In the genomic region with DNA sequence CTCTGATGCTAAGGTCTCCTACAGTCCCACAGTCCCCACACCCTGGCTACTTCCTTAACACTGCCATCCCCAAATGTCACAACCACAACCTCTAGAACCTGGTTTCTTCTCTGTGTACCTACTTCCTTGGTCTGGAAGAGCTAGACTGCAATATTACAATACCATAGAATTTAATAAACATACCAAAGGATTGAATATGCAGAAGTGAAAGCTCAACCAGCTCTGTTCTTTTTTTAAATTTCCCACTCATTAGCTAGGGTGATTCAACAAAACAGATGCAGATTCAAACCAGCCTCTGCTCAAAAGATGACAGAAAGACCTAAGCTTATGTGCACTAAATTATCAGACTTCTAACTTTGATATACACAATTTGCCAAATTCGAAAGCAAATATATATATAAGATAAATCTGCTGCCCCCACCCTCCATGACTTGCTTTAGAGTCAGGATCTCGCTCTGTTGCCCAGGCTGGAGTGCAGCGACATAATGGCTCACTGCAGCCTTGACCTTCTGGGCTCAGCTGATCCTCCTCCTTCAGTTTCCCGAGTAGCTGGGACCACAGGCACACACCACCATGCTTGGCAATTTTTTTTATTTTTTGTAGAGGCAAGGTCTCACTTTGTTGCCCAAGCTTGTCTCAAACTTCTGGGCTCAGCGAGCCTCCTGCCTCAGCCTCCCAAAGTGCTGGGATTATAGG, we compare ENCODE assay signal across 22 cellular contexts.
A peak's percentile ranks its signal among the peaks of the same experiment; 100 is the strongest.
DNase-seq lines count a peak whose midpoint lies in the region; ATAC-seq, FAIRE-seq and TF ChIP-seq lines count a peak whose summit lies in the region.
"Had no signal": no experiment of that assay in that cellular context is flagged by ENCODE, and none has a peak within 500 bp of the region (broad histone marks: within the 10 kb centered on the region; RNA-seq: fewer than 3 reads in every experiment).

No MANE protein-coding gene starts in this region.

- H3K27me3 ChIP-seq in HepG2 (ENCODE audit: control insufficient read depth in 1 of 2, insufficient read depth in 2 of 2, low read length in 2 of 2) = no peaks in the 10 kb centered on the region
- H3K27me3 ChIP-seq: ascending aorta, gastroesophageal sphincter, neural progenitor cell had no signal

- CTCF ChIA-PET in HepG2 (lab: Yijun Ruan, JAX; ENCODE audit: low intra/inter-chr PET ratio, low total read pairs) = no interaction called here

- TF ChIP-seq POLR2A in HepG2 (IDR thresholded peaks at IDR 0.05; ENCODE audit: insufficient read depth in 1 of 2, low read depth in 2 of 2, low read length in 2 of 2) = no peak

- in situ Hi-C loops in HepG2 (cut with HindIII; ENCODE audit: extremely low pct_ligation_motif_present, low pct_unique_long_range_greater_than_20kb) = no loop called here

- H3K9me3 ChIP-seq in HepG2 (ENCODE audit: low read length) = no peaks in the 10 kb centered on the region
- H3K9me3 ChIP-seq: ascending aorta, gastroesophageal sphincter, psoas muscle had no signal

- peak; percentile 43 for DNase-seq in AG20443 (ENCODE audit: low spot score)
- peak; percentile 6 for DNase-seq in NOMO-1 treated with dmso at 0.1 percent for 144 hours (lab: John Stamatoyannopoulos, UW; ENCODE audit: unreplicated experiment)
- peak; percentile 14 to 65 for DNase-seq in foreskin fibroblast
- DNase-seq in SHP77 (lab: John Stamatoyannopoulos, UW) = no peak
- DNase-seq in foreskin melanocyte = no peak
- DNase-seq in HepG2 (ENCODE audit: low spot score) = no peak
- DNase-seq in inferior parietal cortex (ENCODE audit: extremely low spot score) = no peak
- DNase-seq: activated CD4-positive, alpha-beta T cell treated with anti-CD3 and anti-CD28 coated beads, Interleukin-2, amount 50 U/mL, for 4 hours; activated naive CD4-positive, alpha-beta T cell; CD4-positive, alpha-beta memory T cell; DMS153; left colon; NCI-H187; psoas muscle; small intestine; stimulated activated CD4-positive, alpha-beta T cell treated with anti-CD3 and anti-CD28 coated beads, Interleukin-2, amount 100 ng/mL, for 48 hours had no signal

- peaks cover 9% of the 10 kb centered on the region; the same call in 1 of the 2 replicates for H3K4me1 ChIP-seq in HepG2 (ENCODE audit: insufficient read depth, low read length)
- H3K4me1 ChIP-seq: ascending aorta, gastroesophageal sphincter, neural progenitor cell had no signal

- intact Hi-C loops in HepG2 (cut with micrococcal nuclease; ENCODE audit: unreplicated experiment) = no loop called here

- no peak for TF ChIP-seq CTCF in foreskin fibroblast (IDR thresholded peaks at IDR 0.05; ENCODE audit: low read depth, low read length)
- no peak for TF ChIP-seq CTCF in HepG2 (CRISPR knock-in tag; IDR thresholded peaks at IDR 0.05)

- no TSS peak for BruUV-seq in HepG2 (replicated peaks; lab: Mats Ljungman, UMichigan)

- no peak overlapping the region for H3K4me2 ChIP-seq in HepG2 (ENCODE audit: low read depth, low read length)
- H3K4me2 ChIP-seq: neural progenitor cell had no signal

- ATAC-seq in GM19351 (IDR thresholded peaks at IDR 0.05; ENCODE audit: unreplicated experiment) = peak; percentile 38
- ATAC-seq in HepG2 = no peak
- ATAC-seq: gastroesophageal sphincter, left colon, Right ventricle myocardium inferior had no signal

- H3K36me3 ChIP-seq in HepG2 (replicated peaks in 1 of 2; ENCODE audit: control insufficient read depth in 1 of 2, insufficient read depth in 2 of 2, low read length in 2 of 2) = no peaks in the 10 kb centered on the region
- H3K36me3 ChIP-seq: ascending aorta, gastroesophageal sphincter, neural progenitor cell had no signal

- H3K79me2 ChIP-seq in HepG2 (ENCODE audit: insufficient read depth, low read length) = no peaks in the 10 kb centered on the region

- WGBS in HepG2 (ENCODE audit: low lambda C conversion rate) = 94% methylated on average over 5 of the region's 5 CpGs

- 0 out of 2 replicates have a peak, but pooled peaks cover 2% of the 10 kb centered on the region for H4K20me1 ChIP-seq in HepG2 (ENCODE audit: insufficient read depth, low read length)

- no peak overlapping the region for H3K4me3 ChIP-seq in foreskin fibroblast (ENCODE audit: low read depth in 1 of 2, low read length in 2 of 2)
- H3K4me3 ChIP-seq in HepG2 (replicated peaks in 1 of 3; ENCODE audit: insufficient read depth in 1 of 3, low read depth in 2 of 3, low read length in 3 of 3) = no peak overlapping the region
- H3K4me3 ChIP-seq: ascending aorta, gastroesophageal sphincter, neural progenitor cell, psoas muscle had no signal

- POLR2A ChIA-PET in HepG2 (lab: Yijun Ruan, JAX) = no interaction called here

- H3K9ac ChIP-seq in HepG2 (ENCODE audit: insufficient read depth, low read depth, low read length) = no peak overlapping the region
- H3K9ac ChIP-seq: neural progenitor cell had no signal

- no peak for TF ChIP-seq RAD21 in HepG2 (CRISPR knock-in tag; IDR thresholded peaks at IDR 0.05)

- TF ChIP-seq EP300 in HepG2 (IDR thresholded peaks at IDR 0.05; ENCODE audit: low read depth in 2 of 2, low read length in 2 of 2) (no peak), HepG2 (CRISPR knock-in tag; IDR thresholded peaks at IDR 0.05; ENCODE audit: borderline replicate concordance) (no peak)

- FAIRE-seq in HepG2 (lab: Jason Lieb, UNC) = no peak
- FAIRE-seq: H54, small intestine had no signal

- no peak overlapping the region for H2AFZ ChIP-seq in HepG2 (ENCODE audit: low read length)
- H2AFZ ChIP-seq: neural progenitor cell had no signal

- H3K27ac ChIP-seq in HepG2 (ENCODE audit: extremely low read length, insufficient read depth, low read length) = no peak overlapping the region
- H3K27ac ChIP-seq: ascending aorta, gastroesophageal sphincter, neural progenitor cell, psoas muscle had no signal

TF ChIP-seq in HepG2, 621 proteins besides CTCF, POLR2A, EP300 and RAD21 (continues in another document):
- TF ChIP-seq MAFG (CRISPR knock-in tag; IDR thresholded peaks at IDR 0.05) (no peak), RFX3 (CRISPR knock-in tag; IDR thresholded peaks at IDR 0.05) (no peak), SAFB2 (CRISPR knock-in tag; IDR thresholded peaks at IDR 0.05; ENCODE audit: borderline replicate concordance, low read depth) (no peak), DR1 (CRISPR knock-in tag; IDR thresholded peaks at IDR 0.05) (no peak), BORCS8-MEF2B (CRISPR knock-in tag; IDR thresholded peaks at IDR 0.05) (no peak), ARNTL (CRISPR knock-in tag; IDR thresholded peaks at IDR 0.05) (no peak), ZFP1 (CRISPR knock-in tag; IDR thresholded peaks at IDR 0.05) (no peak), ZNF224 (CRISPR knock-in tag; IDR thresholded peaks at IDR 0.05) (no peak), ZNF616 (CRISPR knock-in tag; IDR thresholded peaks at IDR 0.05; ENCODE audit: low read depth) (no peak), ZC3H13 (CRISPR knock-in tag; IDR thresholded peaks at IDR 0.05) (no peak), KDM5A (IDR thresholded peaks at IDR 0.05; ENCODE audit: borderline replicate concordance, low read length) (no peak), ETV6 (CRISPR knock-in tag; conservative IDR thresholded peaks at IDR 0.05) (no peak)
- TF ChIP-seq, protein P1, sequence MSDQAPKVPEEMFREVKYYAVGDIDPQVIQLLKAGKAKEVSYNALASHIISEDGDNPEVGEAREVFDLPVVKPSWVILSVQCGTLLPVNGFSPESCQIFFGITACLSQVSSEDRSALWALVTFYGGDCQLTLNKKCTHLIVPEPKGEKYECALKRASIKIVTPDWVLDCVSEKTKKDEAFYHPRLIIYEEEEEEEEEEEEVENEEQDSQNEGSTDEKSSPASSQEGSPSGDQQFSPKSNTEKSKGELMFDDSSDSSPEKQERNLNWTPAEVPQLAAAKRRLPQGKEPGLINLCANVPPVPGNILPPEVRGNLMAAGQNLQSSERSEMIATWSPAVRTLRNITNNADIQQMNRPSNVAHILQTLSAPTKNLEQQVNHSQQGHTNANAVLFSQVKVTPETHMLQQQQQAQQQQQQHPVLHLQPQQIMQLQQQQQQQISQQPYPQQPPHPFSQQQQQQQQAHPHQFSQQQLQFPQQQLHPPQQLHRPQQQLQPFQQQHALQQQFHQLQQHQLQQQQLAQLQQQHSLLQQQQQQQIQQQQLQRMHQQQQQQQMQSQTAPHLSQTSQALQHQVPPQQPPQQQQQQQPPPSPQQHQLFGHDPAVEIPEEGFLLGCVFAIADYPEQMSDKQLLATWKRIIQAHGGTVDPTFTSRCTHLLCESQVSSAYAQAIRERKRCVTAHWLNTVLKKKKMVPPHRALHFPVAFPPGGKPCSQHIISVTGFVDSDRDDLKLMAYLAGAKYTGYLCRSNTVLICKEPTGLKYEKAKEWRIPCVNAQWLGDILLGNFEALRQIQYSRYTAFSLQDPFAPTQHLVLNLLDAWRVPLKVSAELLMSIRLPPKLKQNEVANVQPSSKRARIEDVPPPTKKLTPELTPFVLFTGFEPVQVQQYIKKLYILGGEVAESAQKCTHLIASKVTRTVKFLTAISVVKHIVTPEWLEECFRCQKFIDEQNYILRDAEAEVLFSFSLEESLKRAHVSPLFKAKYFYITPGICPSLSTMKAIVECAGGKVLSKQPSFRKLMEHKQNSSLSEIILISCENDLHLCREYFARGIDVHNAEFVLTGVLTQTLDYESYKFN (CRISPR knock-in tag; conservative IDR thresholded peaks at IDR 0.05) = no peak
- TF ChIP-seq, protein P2, sequence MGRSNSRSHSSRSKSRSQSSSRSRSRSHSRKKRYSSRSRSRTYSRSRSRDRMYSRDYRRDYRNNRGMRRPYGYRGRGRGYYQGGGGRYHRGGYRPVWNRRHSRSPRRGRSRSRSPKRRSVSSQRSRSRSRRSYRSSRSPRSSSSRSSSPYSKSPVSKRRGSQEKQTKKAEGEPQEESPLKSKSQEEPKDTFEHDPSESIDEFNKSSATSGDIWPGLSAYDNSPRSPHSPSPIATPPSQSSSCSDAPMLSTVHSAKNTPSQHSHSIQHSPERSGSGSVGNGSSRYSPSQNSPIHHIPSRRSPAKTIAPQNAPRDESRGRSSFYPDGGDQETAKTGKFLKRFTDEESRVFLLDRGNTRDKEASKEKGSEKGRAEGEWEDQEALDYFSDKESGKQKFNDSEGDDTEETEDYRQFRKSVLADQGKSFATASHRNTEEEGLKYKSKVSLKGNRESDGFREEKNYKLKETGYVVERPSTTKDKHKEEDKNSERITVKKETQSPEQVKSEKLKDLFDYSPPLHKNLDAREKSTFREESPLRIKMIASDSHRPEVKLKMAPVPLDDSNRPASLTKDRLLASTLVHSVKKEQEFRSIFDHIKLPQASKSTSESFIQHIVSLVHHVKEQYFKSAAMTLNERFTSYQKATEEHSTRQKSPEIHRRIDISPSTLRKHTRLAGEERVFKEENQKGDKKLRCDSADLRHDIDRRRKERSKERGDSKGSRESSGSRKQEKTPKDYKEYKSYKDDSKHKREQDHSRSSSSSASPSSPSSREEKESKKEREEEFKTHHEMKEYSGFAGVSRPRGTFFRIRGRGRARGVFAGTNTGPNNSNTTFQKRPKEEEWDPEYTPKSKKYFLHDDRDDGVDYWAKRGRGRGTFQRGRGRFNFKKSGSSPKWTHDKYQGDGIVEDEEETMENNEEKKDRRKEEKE (IDR thresholded peaks at IDR 0.05) = no peak

Comparison
In these comparisons a context has a peak if more than half of its experiments do, and no peak if none do; other contexts are left out.
1. DNase-seq: peak in AG20443 (single experiment), NOMO-1 treated with dmso at 0.1 percent for 144 hours (single experiment) and foreskin fibroblast (2 of 2); none in SHP77 (0 of 2), foreskin melanocyte (single experiment), HepG2 (single experiment) and inferior parietal cortex (single experiment).